In the genomic region with DNA sequence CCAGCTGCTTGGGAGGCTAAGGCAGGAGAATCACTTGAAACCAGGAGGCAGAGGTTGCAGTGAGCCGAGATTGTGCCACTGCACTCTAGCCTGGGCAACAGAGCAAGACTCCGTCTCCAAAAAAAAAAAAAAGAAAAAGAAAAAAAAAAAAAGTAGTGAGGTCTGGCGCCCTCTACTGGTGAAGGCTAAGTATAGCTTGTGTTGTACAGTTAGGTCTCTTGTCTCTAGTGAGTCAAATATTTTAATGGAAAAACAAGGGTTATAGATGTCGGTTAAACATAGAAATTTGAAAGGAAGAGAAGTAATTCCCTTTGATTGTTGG, we compare ENCODE assay signal across 8 cellular contexts. TPM values are rescaled to one million over a fixed set of nuclear protein-coding genes. Genes with fewer than 3 reads are reported as not detected.
DNase-seq lines count a peak whose midpoint lies in the region; TF ChIP-seq lines count a peak whose summit lies in the region.
"Not testable (repeated sequence)": the region's sequence is repeated elsewhere in the genome, so short reads cannot be mapped to it uniquely, and the experiment has no call there.

No MANE protein-coding gene starts in this region.

- H3K79me2 ChIP-seq in MM.1S (ENCODE audit: low read length) (peaks cover 94% of the 10 kb centered on the region), PC-9 (ENCODE audit: low read depth) (peaks cover 63% of the 10 kb centered on the region)
- not testable (repeated sequence) for H3K79me2 ChIP-seq in trophoblast cell (ENCODE audit: control insufficient read depth, insufficient read depth, low read length, poor library complexity)

- TF ChIP-seq CTCF in GM06990 (IDR thresholded peaks at IDR 0.05; ENCODE audit: insufficient read depth, low read length, poor library complexity, severe bottlenecking) (peak; percentile 72), MM.1S (IDR thresholded peaks at IDR 0.05; ENCODE audit: low read length) (peak; percentile 51), PC-9 (conservative IDR thresholded peaks at IDR 0.05) (peak; percentile 72)

- peaks cover 11% of the 10 kb centered on the region for H3K4me1 ChIP-seq in MM.1S (ENCODE audit: low read length)
- H3K4me1 ChIP-seq in PC-9 (replicated peaks; ENCODE audit: insufficient read depth); trophoblast cell (ENCODE audit: control insufficient read depth in 1 of 2, insufficient read depth in 2 of 2, low read length in 2 of 2): not testable (repeated sequence)

- peaks cover 45% of the 10 kb centered on the region for H4K20me1 ChIP-seq in MM.1S (ENCODE audit: insufficient read depth, low read length)
- H4K20me1 ChIP-seq in PC-9 (ENCODE audit: insufficient read depth), result peaks cover 11% of the 10 kb centered on the region

- H2AK5ac ChIP-seq in trophoblast cell (ENCODE audit: low read length), result not testable (repeated sequence)

- POLR2A ChIA-PET in PC-9 (lab: Charles Lee; ENCODE audit: unreplicated experiment), result not testable (repeated sequence)

- H2BK12ac ChIP-seq in trophoblast cell (ENCODE audit: low read length), result not testable (repeated sequence)

- H3K9ac ChIP-seq in MM.1S (ENCODE audit: low read length); trophoblast cell (ENCODE audit: low read length): not testable (repeated sequence)

- not testable (repeated sequence) for H3K4me3 ChIP-seq in GM06990 (replicated peaks; ENCODE audit: low read depth, low read length); MM.1S (ENCODE audit: low read length); PC-9; trophoblast cell (ENCODE audit: low read depth, low read length)

- H3K4ac ChIP-seq in trophoblast cell (ENCODE audit: low read depth, low read length), result not testable (repeated sequence)

- intact Hi-C loops in PC-9 (cut with micrococcal nuclease; ENCODE audit: unreplicated experiment), result loop anchor here (10.0 kb wide), 1 partner anchor 180 kb away; no protein-coding TSS in a partner anchor

- H2BK5ac ChIP-seq in trophoblast cell (ENCODE audit: low read depth, low read length, poor library complexity), result not testable (repeated sequence)

- no CpG with 5 or more reads among the region's 4 CpGs for WGBS in trophoblast cell (ENCODE audit: extremely low coverage, insufficient coverage, insufficient read length)

- H3K27me3 ChIP-seq in GM06990 (replicated peaks; ENCODE audit: control insufficient read depth, insufficient read depth, low read length); MM.1S (replicated peaks; ENCODE audit: insufficient read depth, low read length); PC-9 (ENCODE audit: insufficient read depth, low read depth); trophoblast cell (ENCODE audit: insufficient read depth, low read length): not testable (repeated sequence)

- H3K36me3 ChIP-seq in GM06990 (ENCODE audit: control insufficient read depth, insufficient read depth, low read length); MM.1S (replicated peaks; ENCODE audit: insufficient read depth, low read length); PC-9 (ENCODE audit: low read depth); trophoblast cell (ENCODE audit: control insufficient read depth in 1 of 2, insufficient read depth in 2 of 2, low read length in 2 of 2): not testable (repeated sequence)

- not testable (repeated sequence) for H4K12ac ChIP-seq in trophoblast cell (ENCODE audit: low read depth, low read length)

- not testable (repeated sequence) for H3K27ac ChIP-seq in MM.1S (ENCODE audit: low read length); PC-9; trophoblast cell (ENCODE audit: low read depth, low read length)

- H3K23ac ChIP-seq in trophoblast cell (ENCODE audit: low read length), result not testable (repeated sequence)

- H3K9me2 ChIP-seq in MM.1S (replicated peaks; ENCODE audit: insufficient read depth, low read length); PC-9 (ENCODE audit: insufficient read depth): not testable (repeated sequence)

- CTCF ChIA-PET in PC-9 (lab: Charles Lee), result interaction anchor here (0.6 to 0.7 kb wide), 4 partner anchors 65 to 255 kb away, joined by 3 to 7 read pairs (median 4); no protein-coding TSS in a partner anchor

- peaks cover 14% of the 10 kb centered on the region; the same call in 1 of the 2 replicates for H3F3A ChIP-seq in MM.1S (ENCODE audit: insufficient read depth, low read length)
- H3F3A ChIP-seq in PC-9 (ENCODE audit: insufficient read depth, low read depth), result not testable (repeated sequence)

- not testable (repeated sequence) for H4K8ac ChIP-seq in trophoblast cell (ENCODE audit: low read depth, low read length)

- not testable (repeated sequence) for BruUV-seq in PC-9 (replicated peaks; lab: Mats Ljungman, UMichigan)

- not testable (repeated sequence) for H3K4me2 ChIP-seq in MM.1S (ENCODE audit: low read depth, low read length); PC-9; trophoblast cell (ENCODE audit: low read length)

- not testable (repeated sequence) for H2BK120ac ChIP-seq in trophoblast cell (ENCODE audit: insufficient read depth, low read length, poor library complexity)

- peak; percentile 31 for DNase-seq in A172 (ENCODE audit: low spot score)
- not testable (repeated sequence) for DNase-seq in GM06990 (ENCODE audit: extremely low read depth, insufficient read length); PC-9
- DNase-seq in MM.1S, result peak; percentile 27
- peak; percentile 10 for DNase-seq in activated T-cell treated with anti-CD3 and anti-CD28 coated beads for 4 hours
- DNase-seq in dermis microvascular lymphatic vessel endothelial cell (ENCODE audit: low read depth in 2 of 2), result peak; percentile 32 to 35
- DNase-seq in iPS-NIHi11 (ENCODE audit: low spot score), result peak; percentile 10
- DNase-seq in trophoblast cell, result peak; percentile 15 to 75

- not testable (repeated sequence) for H3K18ac ChIP-seq in trophoblast cell (ENCODE audit: low read length)

- H4K91ac ChIP-seq in trophoblast cell (ENCODE audit: low read depth, low read length), result not testable (repeated sequence)

- H3K9me3 ChIP-seq in MM.1S (replicated peaks; ENCODE audit: insufficient read depth, low read length); PC-9 (ENCODE audit: insufficient read depth, low read depth); trophoblast cell (ENCODE audit: insufficient read depth, low read depth, low read length): not testable (repeated sequence)

- not testable (repeated sequence) for H3K14ac ChIP-seq in trophoblast cell (ENCODE audit: low read length)

- H3K79me1 ChIP-seq in trophoblast cell (ENCODE audit: low read length), result not testable (repeated sequence)

- not testable (repeated sequence) for H2AFZ ChIP-seq in MM.1S (ENCODE audit: low read length); PC-9; trophoblast cell (ENCODE audit: insufficient read depth, low read length, poor library complexity)

RNA-seq across cellular contexts. Expression of a gene that starts 29.8 kb away (rescaled TPM):
- 75.9 and 89.6 TPM in 2 replicates for total RNA-seq in A172 (2014; rRNA removed; shearing (Covaris generic))
- total RNA-seq in PC-9 (2021) (38.4 and 43.2 TPM in 2 replicates), dermis microvascular lymphatic vessel endothelial cell (123 and 137 TPM in 2 replicates)
- polyA plus RNA-seq in trophoblast cell (2013), result 23.8 and 24.7 TPM in 2 replicates
